In genomic region chr6:107667790-107668189, GRCh38 we compare ENCODE assay signal across 15 cellular contexts.
DNase-seq lines count a peak whose midpoint lies in the region; TF ChIP-seq lines count a peak whose summit lies in the region.
"Had no signal": no experiment of that assay in that cellular context is flagged by ENCODE, and none has a peak within 500 bp of the region (broad histone marks: within the 10 kb centered on the region; RNA-seq: fewer than 3 reads in every experiment).

No MANE protein-coding gene starts in this region.

- peaks cover 37% of the 10 kb centered on the region for H3K4me1 Mint-ChIP-seq in Calu3 (ENCODE audit: low read depth, unreplicated experiment)

- peak overlapping the region; percentile 90 for H3K27ac Mint-ChIP-seq in Calu3 (ENCODE audit: unreplicated experiment)

- intact Hi-C loops in Calu3 (cut with micrococcal nuclease; ENCODE audit: unreplicated experiment) (loop anchor here (10.0 kb wide), 2 partner anchors 173 to 513 kb away; partner anchors contain the start of gene SOBP), ascending aorta (cut with DNase I) (no loop called here)

- no peak overlapping the region for H3K4me3 ChIP-seq in ascending aorta
- H3K4me3 ChIP-seq: vagina had no signal

- no peaks in the 10 kb centered on the region for H3K9me3 Mint-ChIP-seq in Calu3 (ENCODE audit: low read depth, unreplicated experiment)

- TF ChIP-seq CTCF in Calu3 (IDR thresholded peaks at IDR 0.05; ENCODE audit: unreplicated experiment) (no peak), ascending aorta (IDR thresholded peaks at IDR 0.05) (no peak)

- no peaks in the 10 kb centered on the region for H3K27me3 ChIP-seq in ascending aorta
- H3K27me3 ChIP-seq: vagina had no signal

- no peaks in the 10 kb centered on the region for H3K27me3 Mint-ChIP-seq in Calu3 (ENCODE audit: unreplicated experiment)

- H3K36me3 Mint-ChIP-seq in Calu3 (ENCODE audit: insufficient read depth, unreplicated experiment): peaks cover 5% of the 10 kb centered on the region

- no peaks in the 10 kb centered on the region for H3K9me3 ChIP-seq in ascending aorta
- H3K9me3 ChIP-seq: vagina had no signal

- H3K36me3 ChIP-seq in ascending aorta: no peaks in the 10 kb centered on the region
- H3K36me3 ChIP-seq: vagina had no signal

- H3K27ac ChIP-seq in ascending aorta: no peak overlapping the region
- H3K27ac ChIP-seq: vagina had no signal

- no peak overlapping the region for H3K4me3 Mint-ChIP-seq in Calu3 (ENCODE audit: low read depth, unreplicated experiment)

- CTCF ChIA-PET in Calu3 (lab: Charles Lee): interaction anchor here (1.3 kb wide), 1 partner anchor 208 kb away, joined by 3 read pairs; the partner anchor contains the start of gene PDSS2

- DNase-seq in Calu3 (no peak), MV-4-11 (lab: John Stamatoyannopoulos, UW) (peak; percentile 42), NCI-H524 treated with DMSO at 0.1 percent for 48 hours (lab: John Stamatoyannopoulos, UW) (peak; percentile 37), left kidney (ENCODE audit: low read depth, low spot score) (peak; percentile 70), ascending aorta (ENCODE audit: low spot score in 2 of 2) (no peak), Ammon's horn (ENCODE audit: low spot score) (no peak)
- no peak for DNase-seq in activated CD4-positive, alpha-beta T cell treated with anti-CD3 and anti-CD28 coated beads for 48 hours
- DNase-seq: activated CD4-positive, CD25-positive, alpha-beta regulatory T cell; AML-193; foreskin fibroblast; NCI-H2029 treated with DMSO at 0.1 percent for 48 hours; SHP77; small intestine; stimulated activated CD4-positive, alpha-beta T cell treated with anti-CD3 and anti-CD28 coated beads, Interleukin-4, amount 100 ng/mL, for 24 hours had no signal

- H3K4me1 ChIP-seq in ascending aorta: no peaks in the 10 kb centered on the region

- BruUV-seq in Calu3 (replicated peaks; lab: Mats Ljungman, UMichigan): no TSS peak

Comparison
In these comparisons a context has a peak if more than half of its experiments do, and no peak if none do; other contexts are left out.
1. DNase-seq: peak in MV-4-11 (single experiment), NCI-H524 treated with DMSO at 0.1 percent for 48 hours (single experiment) and left kidney (single experiment); none in Calu3 (single experiment), ascending aorta (0 of 2), Ammon's horn (single experiment) and activated CD4-positive, alpha-beta T cell treated with anti-CD3 and anti-CD28 coated beads for 48 hours (single experiment).